18 cellular contexts compared by ENCODE assay signal in genomic region chr13:80010846-80011245, GRCh38.
A peak's percentile ranks its signal among the peaks of the same experiment; 100 is the strongest.
DNase-seq lines count a peak whose midpoint lies in the region; ATAC-seq and TF ChIP-seq lines count a peak whose summit lies in the region.
"Had no signal": no experiment of that assay in that cellular context is flagged by ENCODE, and none has a peak within 500 bp of the region (broad histone marks: within the 10 kb centered on the region; RNA-seq: fewer than 3 reads in every experiment).

No MANE protein-coding gene starts in this region.

- no peak overlapping the region for H2BK120ac ChIP-seq in neuronal stem cell (ENCODE audit: low read depth, low read length)

- H3K4me3 Mint-ChIP-seq in activated CD8-positive, alpha-beta T cell treated with anti-CD3 and anti-CD28 coated beads for 36 hours, result no peak overlapping the region
- H3K4me3 Mint-ChIP-seq: CD8-positive, alpha-beta memory T cell; IgD-negative memory B cell had no signal

- H3K36me3 Mint-ChIP-seq in activated CD8-positive, alpha-beta T cell treated with anti-CD3 and anti-CD28 coated beads for 36 hours (ENCODE audit: low read depth), result no peaks in the 10 kb centered on the region
- H3K36me3 Mint-ChIP-seq: CD8-positive, alpha-beta memory T cell; IgD-negative memory B cell had no signal

- H2BK5ac ChIP-seq in neuronal stem cell (ENCODE audit: low read length), result no peak overlapping the region

- no peak overlapping the region for H3K27ac Mint-ChIP-seq in activated CD8-positive, alpha-beta T cell treated with anti-CD3 and anti-CD28 coated beads for 36 hours
- H3K27ac Mint-ChIP-seq: CD8-positive, alpha-beta memory T cell; IgD-negative memory B cell had no signal

- in situ Hi-C loops in KBM-7 (cut with MboI; ENCODE audit: low pct_unique_long_range_greater_than_20kb, low sequenced_read_pairs), result no loop called here

- H3K9me3 Mint-ChIP-seq in activated CD8-positive, alpha-beta T cell treated with anti-CD3 and anti-CD28 coated beads for 36 hours, result no peaks in the 10 kb centered on the region
- H3K9me3 Mint-ChIP-seq: IgD-negative memory B cell had no signal

- no peak overlapping the region for H3K4ac ChIP-seq in neuronal stem cell (ENCODE audit: low read length)

- H4K8ac ChIP-seq in neuronal stem cell (ENCODE audit: low read depth, low read length), result no peak overlapping the region

- DNase-seq in anterior cingulate cortex (lab: John Stamatoyannopoulos, UW) (peak in 47 of 58 donors; percentile 5 to 84 (median 46)), head of caudate nucleus (peak in 39 of 42 donors; percentile 11 to 79 (median 52)), neuronal stem cell (ENCODE audit: low spot score) (no peak), KBM-7 (no peak), kidney tubule cell (ENCODE audit: low spot score) (no peak)
- no peak for DNase-seq in activated CD8-positive, alpha-beta T cell treated with anti-CD3 and anti-CD28 coated beads for 36 hours
- DNase-seq: CD8-positive, alpha-beta memory T cell; DND-41; GF-D8; GM23248; MV-4-11; NCI-H1417 treated with DMSO at 0.1 percent for 48 hours; NCI-H2227 treated with DMSO at 0.1 percent for 48 hours; NCI-H69; NK-92 treated with Interleukin-12 subunit alpha and Interleukin-12 subunit beta, amount 100 ng/mL, for 24 hours had no signal

- peaks cover 2 to 9% of the 10 kb centered on the region in 2 donors for H3K9me3 ChIP-seq in neuronal stem cell (replicated peaks in 1 of 2; ENCODE audit: control insufficient read depth in 2 of 2, insufficient read depth in 1 of 2, low read depth in 1 of 2, low read length in 2 of 2)

- H2AFZ ChIP-seq in neuronal stem cell (ENCODE audit: low read length), result peak overlapping the region; percentile 73

- H4K91ac ChIP-seq in neuronal stem cell (ENCODE audit: low read depth, low read length, poor library complexity), result no peak overlapping the region

- H2BK15ac ChIP-seq in neuronal stem cell (ENCODE audit: low read length), result no peak overlapping the region

- peak overlapping the region in 1 of 2 donors; percentile 21 for H3K4me3 ChIP-seq in neuronal stem cell (ENCODE audit: low read length in 2 of 2)
- H3K4me3 ChIP-seq: GM23248 had no signal

- no peaks in the 10 kb centered on the region for H3K4me1 Mint-ChIP-seq in activated CD8-positive, alpha-beta T cell treated with anti-CD3 and anti-CD28 coated beads for 36 hours (ENCODE audit: low read depth)
- H3K4me1 Mint-ChIP-seq: CD8-positive, alpha-beta memory T cell; IgD-negative memory B cell had no signal

- no CpG with 5 or more reads among the region's 4 CpGs for WGBS in neuronal stem cell (ENCODE audit: extremely low coverage in 2 of 2, insufficient read length in 2 of 2, insufficient replicate concordance in 1 of 2), 2 donors

- H3K18ac ChIP-seq in neuronal stem cell (ENCODE audit: low read length), result no peak overlapping the region

- TF ChIP-seq CTCF in activated CD8-positive, alpha-beta T cell treated with anti-CD3 and anti-CD28 coated beads for 36 hours (IDR thresholded peaks at IDR 0.05), result no peak

- ATAC-seq in activated CD8-positive, alpha-beta T cell treated with anti-CD3 and anti-CD28 coated beads for 36 hours, result no peak

- H3K14ac ChIP-seq in neuronal stem cell (ENCODE audit: low read length), result no peak overlapping the region

- no peaks in the 10 kb centered on the region for H3K27me3 ChIP-seq in neuronal stem cell (ENCODE audit: control insufficient read depth in 3 of 3, insufficient read depth in 3 of 3, low read depth in 1 of 3, low read length in 3 of 3)

- H3K9ac ChIP-seq in neuronal stem cell (ENCODE audit: low read depth, low read length, poor library complexity), result no peak overlapping the region
- H3K9ac ChIP-seq: GM23248 had no signal

- no peak overlapping the region for H2AK5ac ChIP-seq in neuronal stem cell (ENCODE audit: low read depth, low read length)

- no peak overlapping the region for H3K23ac ChIP-seq in neuronal stem cell (ENCODE audit: low read depth, low read length, poor library complexity)

- intact Hi-C loops in head of caudate nucleus (cut with DNase I), result loop anchor here (10.0 kb wide), 1 partner anchor 334 kb away; the partner anchor contains the start of gene SPRY2
- intact Hi-C loops in activated CD8-positive, alpha-beta T cell treated with anti-CD3 and anti-CD28 coated beads for 36 hours (cut with micrococcal nuclease), result no loop called here

- no peaks in the 10 kb centered on the region for H3K36me3 ChIP-seq in neuronal stem cell (replicated peaks in 1 of 2; ENCODE audit: control insufficient read depth in 2 of 2, insufficient read depth in 2 of 2, low read length in 2 of 2)

- H3K4me1 ChIP-seq in neuronal stem cell (ENCODE audit: control insufficient read depth in 2 of 2, insufficient read depth in 1 of 2, low read depth in 1 of 2, low read length in 2 of 2), result peaks cover 8 to 23% of the 10 kb centered on the region in 2 donors

- no peak overlapping the region for H3K27ac ChIP-seq in neuronal stem cell (replicated peaks; ENCODE audit: low read length)
- H3K27ac ChIP-seq in temporal lobe (ENCODE audit: low read depth, low read length), result peak overlapping the region; percentile 77
- H3K27ac ChIP-seq: GM23248, RWPE1 had no signal

- no peak overlapping the region for H2BK12ac ChIP-seq in neuronal stem cell (ENCODE audit: low read length)

- POLR2A ChIA-PET in activated CD8-positive, alpha-beta T cell treated with anti-CD3 and anti-CD28 coated beads for 36 hours (lab: Charles Lee), result no interaction called here

- H3K4me2 ChIP-seq in neuronal stem cell (ENCODE audit: insufficient read depth, low read length, poor library complexity, severe bottlenecking), result no peak overlapping the region

- H3K79me1 ChIP-seq in neuronal stem cell (ENCODE audit: low read depth, low read length), result no peaks in the 10 kb centered on the region

- H3K27me3 Mint-ChIP-seq in activated CD8-positive, alpha-beta T cell treated with anti-CD3 and anti-CD28 coated beads for 36 hours, result no peaks in the 10 kb centered on the region
- H3K27me3 Mint-ChIP-seq: IgD-negative memory B cell had no signal

- CTCF ChIA-PET in activated CD8-positive, alpha-beta T cell treated with anti-CD3 and anti-CD28 coated beads for 36 hours (lab: Charles Lee), result no interaction called here

Comparison
In these comparisons a context has a peak if more than half of its experiments do, and no peak if none do; other contexts are left out.
1. DNase-seq: peak in anterior cingulate cortex (47 of 58) and head of caudate nucleus (39 of 42); none in neuronal stem cell (single experiment), KBM-7 (single experiment), activated CD8-positive, alpha-beta T cell treated with anti-CD3 and anti-CD28 coated beads for 36 hours (single experiment) and kidney tubule cell (single experiment).